ENCODE assay signal across 24 cellular contexts in genomic region chr20:10312111-10312510, GRCh38.
"Had no signal": no experiment of that assay in that cellular context is flagged by ENCODE, and none has a peak within 500 bp of the region (broad histone marks: within the 10 kb centered on the region; RNA-seq: fewer than 3 reads in every experiment).

No MANE protein-coding gene starts in this region.

- DNase-seq: activated CD4-positive, alpha-beta T cell treated with anti-CD3 and anti-CD28 coated beads for 36 hours; activated CD4-positive, alpha-beta T cell treated with anti-CD3 and anti-CD28 coated beads, Interleukin-2, amount 50 U/mL, for 4 hours; activated CD8-positive, alpha-beta memory T cell treated with anti-CD3 and anti-CD28 coated beads, Interleukin-2, amount 50 U/mL, for 48 hours; activated naive CD4-positive, alpha-beta T cell; activated naive CD8-positive, alpha-beta T cell treated with anti-CD3 and anti-CD28 coated beads for 36 hours; activated T-cell treated with anti-CD3 and anti-CD28 coated beads, Interleukin-2, amount 50 U/mL, for 4 hours; amniotic stem cell; cortex of kidney; head of caudate nucleus; hypothalamus; left ventricle myocardium superior; mammary epithelial cell; midbrain; natural killer cell; stimulated activated CD4-positive, alpha-beta T cell treated with anti-CD3 and anti-CD28 coated beads, Interleukin-2, amount 100 ng/mL, for 48 hours; stimulated activated CD8-positive, alpha-beta memory T cell treated with anti-CD3 and anti-CD28 coated beads, Interleukin-4, amount 100 ng/mL, for 48 hours; stimulated activated naive B cell treated with anti-CD40 and anti-IgM and Interleukin-4, amounts not matched to agents 10 μg/mL and 1 μg/mL and 100 μg/mL, for 72 hours; T-helper 9 cell; transverse colon had no signal

- H3K4me1 Mint-ChIP-seq: activated naive CD8-positive, alpha-beta T cell treated with anti-CD3 and anti-CD28 coated beads for 36 hours; stimulated activated naive B cell treated with anti-CD40 and anti-IgM and Interleukin-4, amounts not matched to agents 10 μg/mL and 1 μg/mL and 100 μg/mL, for 72 hours had no signal

- H3K27ac Mint-ChIP-seq: activated CD4-positive, alpha-beta T cell treated with anti-CD3 and anti-CD28 coated beads for 36 hours; activated naive CD8-positive, alpha-beta T cell treated with anti-CD3 and anti-CD28 coated beads for 36 hours; activated T-helper 2 cell treated with anti-CD3 and anti-CD28 coated beads, Interferon-gamma antibody, Interleukin-2, Interleukin-4, amounts not matched to agents 10 μg/mL and 5 μg/mL and 100 μg/mL, durations not matched to agents 14 hours and 24 hours and 36 hours; natural killer cell; stimulated activated naive B cell treated with anti-CD40 and anti-IgM and Interleukin-4, amounts not matched to agents 10 μg/mL and 1 μg/mL and 100 μg/mL, for 72 hours; WTC11 had no signal

- H3K4me3 Mint-ChIP-seq: activated CD4-positive, alpha-beta T cell treated with anti-CD3 and anti-CD28 coated beads for 36 hours; activated naive CD8-positive, alpha-beta T cell treated with anti-CD3 and anti-CD28 coated beads for 36 hours; activated T-cell treated with anti-CD3 and anti-CD28 coated beads, Interleukin-2, amount 50 U/mL, for 4 hours; natural killer cell; stimulated activated naive B cell treated with anti-CD40 and anti-IgM and Interleukin-4, amounts not matched to agents 10 μg/mL and 1 μg/mL and 100 μg/mL, for 72 hours; WTC11 had no signal

- H3K27ac ChIP-seq: epithelial cell of prostate, gastroesophageal sphincter, transverse colon had no signal

- H3K27me3 ChIP-seq: gastroesophageal sphincter had no signal

- ATAC-seq: activated CD4-positive, alpha-beta T cell treated with anti-CD3 and anti-CD28 coated beads for 36 hours; activated T-cell treated with anti-CD3 and anti-CD28 coated beads, Interleukin-2, amount 50 U/mL, for 4 hours; gastroesophageal sphincter; left ventricle myocardium superior; natural killer cell; sciatic nerve; stimulated activated naive B cell treated with anti-CD40 and anti-IgM and Interleukin-4, amounts not matched to agents 10 μg/mL and 1 μg/mL and 100 μg/mL, for 72 hours; WTC11 had no signal

- H3K36me3 ChIP-seq: gastroesophageal sphincter, transverse colon had no signal

- H3K4me1 ChIP-seq: gastroesophageal sphincter, transverse colon had no signal

- H3K36me3 Mint-ChIP-seq: activated naive CD8-positive, alpha-beta T cell treated with anti-CD3 and anti-CD28 coated beads for 36 hours; natural killer cell; stimulated activated naive B cell treated with anti-CD40 and anti-IgM and Interleukin-4, amounts not matched to agents 10 μg/mL and 1 μg/mL and 100 μg/mL, for 72 hours had no signal

- H3K4me3 ChIP-seq: gastroesophageal sphincter, transverse colon had no signal
